In the genomic region with DNA sequence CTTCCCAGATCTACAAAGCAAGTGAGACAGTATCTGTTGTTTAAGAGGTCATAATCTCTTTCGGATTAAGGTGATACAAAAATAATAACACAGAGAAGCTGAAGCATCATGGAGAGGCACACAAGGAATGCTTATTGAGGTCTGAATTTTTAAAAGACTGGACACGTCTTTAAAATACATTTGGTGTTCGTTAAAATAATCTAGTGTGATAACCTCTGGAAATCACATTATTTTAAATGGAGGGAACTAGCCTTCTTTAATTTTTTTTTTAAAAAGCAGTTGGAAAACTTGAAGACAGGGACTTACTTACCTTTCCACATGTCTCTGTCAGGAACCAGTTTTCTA, we compare ENCODE assay signal across 9 cellular contexts. TPM values are rescaled to one million over a fixed set of nuclear protein-coding genes. Genes with fewer than 3 reads are reported as not detected.
DNase-seq lines count a peak whose midpoint lies in the region; ATAC-seq, FAIRE-seq and TF ChIP-seq lines count a peak whose summit lies in the region.
"Had no signal": no experiment of that assay in that cellular context is flagged by ENCODE, and none has a peak within 500 bp of the region (broad histone marks: within the 10 kb centered on the region; RNA-seq: fewer than 3 reads in every experiment).

No MANE protein-coding gene starts in this region.

- POLR2A ChIA-PET in A549 (lab: Yijun Ruan, JAX) = interaction anchor here (2.7 to 3.3 kb wide), 2 partner anchors 58 to 163 kb away, joined by 11 to 33 read pairs; no protein-coding TSS in a partner anchor

- no peaks in the 10 kb centered on the region for H3K27me3 Mint-ChIP-seq in mesothelial cell of epicardium (ENCODE audit: low read depth)

- H3K9me3 Mint-ChIP-seq in mesothelial cell of epicardium = peaks cover 24% of the 10 kb centered on the region

- H3K36me3 ChIP-seq in HUES6 (ENCODE audit: control insufficient read depth, insufficient read depth, low read length) (no peaks in the 10 kb centered on the region), mammary epithelial cell (ENCODE audit: insufficient read depth, low read length) (no peaks in the 10 kb centered on the region)

- peak overlapping the region; percentile 95 for H2AFZ ChIP-seq in mammary epithelial cell (ENCODE audit: low read depth, low read length)

- H3K4me2 ChIP-seq in A549 = peak overlapping the region; percentile 95
- H3K4me2 ChIP-seq in mammary epithelial cell (ENCODE audit: insufficient read depth, low read depth, low read length) = peak overlapping the region; percentile 97

- peak overlapping the region; percentile 93 for H3K4me3 Mint-ChIP-seq in mesothelial cell of epicardium

- peaks cover 17% of the 10 kb centered on the region for H3K36me3 Mint-ChIP-seq in mesothelial cell of epicardium

- dilution Hi-C loops in mammary epithelial cell (cut with HindIII; ENCODE audit: low sequenced_read_pairs) = no loop called here

- no peaks in the 10 kb centered on the region for H4K20me1 ChIP-seq in mammary epithelial cell (ENCODE audit: insufficient read depth, low read length)

- TF ChIP-seq RAD21 in A549 (conservative IDR thresholded peaks at IDR 0.05 in 1 of 2, IDR thresholded peaks at IDR 0.05 in 1 of 2) = no peak

- 39% methylated on average over 3 of the region's 3 CpGs for WGBS in A549 (ENCODE audit: missing lambda C conversion rate)
- WGBS in mammary epithelial cell (ENCODE audit: low coverage, missing lambda C conversion rate) = 24% methylated on average over 3 of the region's 3 CpGs

- FAIRE-seq in A549 (lab: Jason Lieb, UNC) = no peak

- TF ChIP-seq EP300 in A549 (IDR thresholded peaks at IDR 0.05) = no peak

- peak overlapping the region; percentile 88 for H3K4me3 ChIP-seq in A549
- peak overlapping the region; percentile 83 for H3K4me3 ChIP-seq in HUES6 (ENCODE audit: low read depth, low read length)
- H3K4me3 ChIP-seq in mammary epithelial cell (replicated peaks in 1 of 3; ENCODE audit: insufficient read depth in 1 of 3, low read depth in 2 of 3, low read length in 3 of 3) = peak overlapping the region; percentile 89 to 97 (median 93)

- TF ChIP-seq POLR2A in A549 (IDR thresholded peaks at IDR 0.05; ENCODE audit: low read length) = no peak

- ATAC-seq in A549 (no peak), HG02973 (IDR thresholded peaks at IDR 0.05; ENCODE audit: unreplicated experiment) (no peak), HG02610 (IDR thresholded peaks at IDR 0.05; ENCODE audit: unreplicated experiment) (no peak)

- peaks cover 35% of the 10 kb centered on the region for H3K79me2 ChIP-seq in mammary epithelial cell (ENCODE audit: insufficient read depth, low read length)

- H3K9me3 ChIP-seq in A549 (peaks cover 4% of the 10 kb centered on the region; the same call in 1 of the 3 replicates), HUES6 (ENCODE audit: control insufficient read depth, insufficient read depth, low read depth, low read length) (peaks cover 7% of the 10 kb centered on the region; the same call in 1 of the 2 replicates), mammary epithelial cell (replicated peaks; ENCODE audit: insufficient read depth, low read length) (no peaks in the 10 kb centered on the region)

- H3K4me1 ChIP-seq in A549 (peaks cover 18% of the 10 kb centered on the region; the same call in 2 of the 3 replicates), HUES6 (ENCODE audit: control insufficient read depth, insufficient read depth, low read length) (peaks cover 5% of the 10 kb centered on the region), mammary epithelial cell (ENCODE audit: insufficient read depth, low read length) (peaks cover 30% of the 10 kb centered on the region)

- DNase-seq in A549 (ENCODE audit: low read depth in 1 of 2, low spot score in 1 of 2) (no peak), mammary epithelial cell (no peak), mesothelial cell of epicardium (ENCODE audit: low spot score in 2 of 2, unreplicated experiment in 2 of 2) (no peak), cerebellar cortex (ENCODE audit: low spot score) (no peak), NCI-H748 (lab: John Stamatoyannopoulos, UW; ENCODE audit: unreplicated experiment) (no peak)
- DNase-seq: foreskin melanocyte had no signal

- peak overlapping the region; percentile 97 for H3K27ac Mint-ChIP-seq in mesothelial cell of epicardium

- TF ChIP-seq CTCF in A549 (IDR thresholded peaks at IDR 0.05) (no peak), mammary epithelial cell (conservative IDR thresholded peaks at IDR 0.05 in 1 of 2, IDR thresholded peaks at IDR 0.05 in 1 of 2; ENCODE audit: extremely low read depth in 1 of 2, insufficient read depth in 1 of 2, low read depth in 1 of 2, low read length in 2 of 2) (no peak), mesothelial cell of epicardium (IDR thresholded peaks at IDR 0.05; ENCODE audit: unreplicated experiment) (no peak)

- H3K4me1 Mint-ChIP-seq in mesothelial cell of epicardium = peaks cover 38% of the 10 kb centered on the region

- H3K27me3 ChIP-seq in HUES6 (ENCODE audit: control insufficient read depth, insufficient read depth, low read length) (peaks cover 33% of the 10 kb centered on the region), mammary epithelial cell (ENCODE audit: insufficient read depth, low read length) (no peaks in the 10 kb centered on the region)

- CTCF ChIA-PET in A549 (lab: Yijun Ruan, JAX) (interaction anchor here (0.6 to 6.3 kb wide), 3 partner anchors 9 to 240 kb away, joined by 3 to 50 read pairs (median 3); no protein-coding TSS in a partner anchor), mammary epithelial cell (lab: Charles Lee; ENCODE audit: low non-redundant PET) (interaction anchor here (0.6 to 3.2 kb wide), 4 partner anchors 58 to 446 kb away, joined by 3 to 30 read pairs (median 8); no protein-coding TSS in a partner anchor)

- intact Hi-C loops in mammary epithelial cell (cut with micrococcal nuclease) = loop anchor here (10.0 kb wide), 1 partner anchor 132 kb away; no protein-coding TSS in a partner anchor

- in situ Hi-C loops in mammary epithelial cell (cut with MboI; ENCODE audit: low sequenced_read_pairs in 2 of 2) = no loop called here

- no peak overlapping the region for H3K9ac ChIP-seq in HUES6 (ENCODE audit: low read length)
- H3K9ac ChIP-seq in mammary epithelial cell (ENCODE audit: insufficient read depth, low read length) = peak overlapping the region; percentile 83

- BruUV-seq in mammary epithelial cell (replicated peaks; lab: Mats Ljungman, UMichigan) = TSS peak; percentile 48

- H3K27ac ChIP-seq in A549 = peak overlapping the region; percentile 95 to 97
- no peak overlapping the region for H3K27ac ChIP-seq in HUES6 (ENCODE audit: low read depth, low read length)
- H3K27ac ChIP-seq in mammary epithelial cell (ENCODE audit: insufficient read depth, low read depth, low read length) = peak overlapping the region; percentile 77

TF ChIP-seq in A549, 52 proteins besides CTCF, POLR2A, EP300 and RAD21:
- TF ChIP-seq FOSB (CRISPR knock-in tag; IDR thresholded peaks at IDR 0.05) (no peak), JUN (IDR thresholded peaks at IDR 0.05) (no peak), FOXS1 (CRISPR knock-in tag; IDR thresholded peaks at IDR 0.05) (no peak), MAZ (IDR thresholded peaks at IDR 0.05; ENCODE audit: borderline replicate concordance, low read depth, low read length) (no peak), FOSL2 (IDR thresholded peaks at IDR 0.05) (no peak), FOSL2 (CRISPR knock-in tag; IDR thresholded peaks at IDR 0.05) (no peak), HEYL (CRISPR knock-in tag; IDR thresholded peaks at IDR 0.05) (no peak), MYC (IDR thresholded peaks at IDR 0.05; ENCODE audit: borderline replicate concordance, low read length) (no peak), ZSCAN20 (CRISPR knock-in tag; IDR thresholded peaks at IDR 0.05) (no peak)
- TF ChIP-seq, protein P1, sequence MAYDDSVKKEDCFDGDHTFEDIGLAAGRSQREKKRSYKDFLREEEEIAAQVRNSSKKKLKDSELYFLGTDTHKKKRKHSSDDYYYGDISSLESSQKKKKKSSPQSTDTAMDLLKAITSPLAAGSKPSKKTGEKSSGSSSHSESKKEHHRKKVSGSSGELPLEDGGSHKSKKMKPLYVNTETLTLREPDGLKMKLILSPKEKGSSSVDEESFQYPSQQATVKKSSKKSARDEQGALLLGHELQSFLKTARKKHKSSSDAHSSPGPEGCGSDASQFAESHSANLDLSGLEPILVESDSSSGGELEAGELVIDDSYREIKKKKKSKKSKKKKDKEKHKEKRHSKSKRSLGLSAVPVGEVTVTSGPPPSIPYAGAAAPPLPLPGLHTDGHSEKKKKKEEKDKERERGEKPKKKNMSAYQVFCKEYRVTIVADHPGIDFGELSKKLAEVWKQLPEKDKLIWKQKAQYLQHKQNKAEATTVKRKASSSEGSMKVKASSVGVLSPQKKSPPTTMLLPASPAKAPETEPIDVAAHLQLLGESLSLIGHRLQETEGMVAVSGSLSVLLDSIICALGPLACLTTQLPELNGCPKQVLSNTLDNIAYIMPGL (CRISPR knock-in tag; IDR thresholded peaks at IDR 0.05; ENCODE audit: borderline replicate concordance) = no peak
- TF ChIP-seq, protein P2, sequence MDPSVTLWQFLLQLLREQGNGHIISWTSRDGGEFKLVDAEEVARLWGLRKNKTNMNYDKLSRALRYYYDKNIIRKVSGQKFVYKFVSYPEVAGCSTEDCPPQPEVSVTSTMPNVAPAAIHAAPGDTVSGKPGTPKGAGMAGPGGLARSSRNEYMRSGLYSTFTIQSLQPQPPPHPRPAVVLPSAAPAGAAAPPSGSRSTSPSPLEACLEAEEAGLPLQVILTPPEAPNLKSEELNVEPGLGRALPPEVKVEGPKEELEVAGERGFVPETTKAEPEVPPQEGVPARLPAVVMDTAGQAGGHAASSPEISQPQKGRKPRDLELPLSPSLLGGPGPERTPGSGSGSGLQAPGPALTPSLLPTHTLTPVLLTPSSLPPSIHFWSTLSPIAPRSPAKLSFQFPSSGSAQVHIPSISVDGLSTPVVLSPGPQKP (IDR thresholded peaks at IDR 0.05; ENCODE audit: low read depth, low read length) = no peak
TF ChIP-seq in A549: peak in this region for 0.

RNA-seq across cellular contexts. Expression of a gene that starts 1.9 kb away (rescaled TPM):
- polyA plus RNA-seq in A549 (2011; rRNA removed) (7.3 and 8.0 TPM in 2 replicates), A549 (2017; fragmentation: RNase III; extraction: RNeasy Plus Mini Kit Qiagen cat#74134 plus additional on column Dnase treatment) (4.8 to 5.3 TPM (median 5.2 TPM) in 3 replicates), mammary epithelial cell (12.4 TPM)
- 3.5 and 4.3 TPM in 2 replicates for polyA plus RNA-seq in A549 (2012; cell fraction: cytosol; rRNA removed)
- polyA plus RNA-seq in A549 (2012; cell fraction: nucleus; rRNA removed) = 4.0 and 5.1 TPM in 2 replicates
- 4.9 and 5.0 TPM in 2 replicates for polyA minus RNA-seq in A549 (2011; rRNA and poly(A)+ RNA removed)
- total RNA-seq in mammary epithelial cell (10 to 100 TPM; 18.2 to 19.2 TPM), mesothelial cell of epicardium (26.1 to 30.4 TPM (median 27.0 TPM) in 3 replicates)
- polyA minus RNA-seq in mammary epithelial cell = 11.6 TPM
